Comparison of ENCODE assay signal across 1 cellular context in the genomic region with DNA sequence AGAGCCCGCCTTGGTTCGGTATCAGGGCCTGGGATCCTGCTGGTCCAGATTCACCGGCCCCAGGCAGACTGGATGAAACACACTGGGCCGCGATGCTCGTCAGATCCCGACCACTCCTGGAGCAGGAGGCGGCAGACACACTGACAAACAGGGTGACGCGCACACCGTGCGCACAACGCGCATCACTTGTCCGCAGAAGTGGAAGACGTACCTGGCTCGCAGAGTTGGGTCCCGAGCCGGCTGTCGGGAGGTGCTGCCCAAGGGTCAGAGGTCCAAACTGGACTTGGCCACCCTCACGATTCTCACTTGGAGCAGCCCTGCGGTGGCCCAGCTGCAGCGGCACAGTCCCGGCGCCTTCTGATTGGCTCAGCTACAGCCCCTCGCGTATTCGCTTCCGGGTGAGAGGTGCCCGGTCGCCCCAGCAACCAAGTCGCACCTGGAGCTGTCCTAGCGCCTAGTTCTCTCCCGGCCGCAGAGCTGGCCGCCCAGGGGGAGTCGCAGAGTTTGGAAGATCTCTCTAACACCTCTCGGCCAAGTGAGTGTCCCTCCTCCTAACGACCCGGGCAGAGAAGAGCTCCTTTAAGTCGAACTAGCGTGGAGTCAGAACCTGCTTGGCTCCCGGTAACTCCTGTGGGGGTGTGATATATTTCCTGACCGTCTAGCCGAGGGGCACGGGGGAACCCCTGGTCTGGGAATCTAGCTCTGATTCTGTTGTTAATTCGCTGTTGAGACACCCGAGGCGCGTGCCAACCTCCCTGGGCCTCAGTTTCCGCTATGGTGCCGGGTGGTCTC.
A peak's percentile ranks its signal among the peaks of the same experiment; 100 is the strongest.
TF ChIP-seq lines count a peak whose summit lies in the region.

TSS of gene DHX57 (minus strand) at position 359 of the 792 bp plus-strand sequence. CDS start 7,529 bp downstream, outside the sequence.
TSS of gene MORN2 (plus strand) at position 401 of the 792 bp plus-strand sequence.

TF ChIP-seq in HepG2, 621 proteins besides CTCF, POLR2A, EP300 and RAD21 (continued from another document and continues in another):
- TF ChIP-seq, protein P1, sequence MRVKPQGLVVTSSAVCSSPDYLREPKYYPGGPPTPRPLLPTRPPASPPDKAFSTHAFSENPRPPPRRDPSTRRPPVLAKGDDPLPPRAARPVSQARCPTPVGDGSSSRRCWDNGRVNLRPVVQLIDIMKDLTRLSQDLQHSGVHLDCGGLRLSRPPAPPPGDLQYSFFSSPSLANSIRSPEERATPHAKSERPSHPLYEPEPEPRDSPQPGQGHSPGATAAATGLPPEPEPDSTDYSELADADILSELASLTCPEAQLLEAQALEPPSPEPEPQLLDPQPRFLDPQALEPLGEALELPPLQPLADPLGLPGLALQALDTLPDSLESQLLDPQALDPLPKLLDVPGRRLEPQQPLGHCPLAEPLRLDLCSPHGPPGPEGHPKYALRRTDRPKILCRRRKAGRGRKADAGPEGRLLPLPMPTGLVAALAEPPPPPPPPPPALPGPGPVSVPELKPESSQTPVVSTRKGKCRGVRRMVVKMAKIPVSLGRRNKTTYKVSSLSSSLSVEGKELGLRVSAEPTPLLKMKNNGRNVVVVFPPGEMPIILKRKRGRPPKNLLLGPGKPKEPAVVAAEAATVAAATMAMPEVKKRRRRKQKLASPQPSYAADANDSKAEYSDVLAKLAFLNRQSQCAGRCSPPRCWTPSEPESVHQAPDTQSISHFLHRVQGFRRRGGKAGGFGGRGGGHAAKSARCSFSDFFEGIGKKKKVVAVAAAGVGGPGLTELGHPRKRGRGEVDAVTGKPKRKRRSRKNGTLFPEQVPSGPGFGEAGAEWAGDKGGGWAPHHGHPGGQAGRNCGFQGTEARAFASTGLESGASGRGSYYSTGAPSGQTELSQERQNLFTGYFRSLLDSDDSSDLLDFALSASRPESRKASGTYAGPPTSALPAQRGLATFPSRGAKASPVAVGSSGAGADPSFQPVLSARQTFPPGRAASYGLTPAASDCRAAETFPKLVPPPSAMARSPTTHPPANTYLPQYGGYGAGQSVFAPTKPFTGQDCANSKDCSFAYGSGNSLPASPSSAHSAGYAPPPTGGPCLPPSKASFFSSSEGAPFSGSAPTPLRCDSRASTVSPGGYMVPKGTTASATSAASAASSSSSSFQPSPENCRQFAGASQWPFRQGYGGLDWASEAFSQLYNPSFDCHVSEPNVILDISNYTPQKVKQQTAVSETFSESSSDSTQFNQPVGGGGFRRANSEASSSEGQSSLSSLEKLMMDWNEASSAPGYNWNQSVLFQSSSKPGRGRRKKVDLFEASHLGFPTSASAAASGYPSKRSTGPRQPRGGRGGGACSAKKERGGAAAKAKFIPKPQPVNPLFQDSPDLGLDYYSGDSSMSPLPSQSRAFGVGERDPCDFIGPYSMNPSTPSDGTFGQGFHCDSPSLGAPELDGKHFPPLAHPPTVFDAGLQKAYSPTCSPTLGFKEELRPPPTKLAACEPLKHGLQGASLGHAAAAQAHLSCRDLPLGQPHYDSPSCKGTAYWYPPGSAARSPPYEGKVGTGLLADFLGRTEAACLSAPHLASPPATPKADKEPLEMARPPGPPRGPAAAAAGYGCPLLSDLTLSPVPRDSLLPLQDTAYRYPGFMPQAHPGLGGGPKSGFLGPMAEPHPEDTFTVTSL (CRISPR knock-in tag; IDR thresholded peaks at IDR 0.05; ENCODE audit: borderline replicate concordance), result peak; percentile 51; the same call in 1 of the 2 replicates
- TF ChIP-seq, protein P2, sequence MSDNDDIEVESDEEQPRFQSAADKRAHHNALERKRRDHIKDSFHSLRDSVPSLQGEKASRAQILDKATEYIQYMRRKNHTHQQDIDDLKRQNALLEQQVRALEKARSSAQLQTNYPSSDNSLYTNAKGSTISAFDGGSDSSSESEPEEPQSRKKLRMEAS (IDR thresholded peaks at IDR 0.05), result peak; percentile 88
- TF ChIP-seq ZNF703 (CRISPR knock-in tag; IDR thresholded peaks at IDR 0.05; ENCODE audit: borderline replicate concordance), result peak; percentile 68; the same call in 1 of the 2 replicates
- no peak for TF ChIP-seq ZNF850 (CRISPR knock-in tag; conservative IDR thresholded peaks at IDR 0.05)
- peak; percentile 98 for TF ChIP-seq HDAC1 (CRISPR knock-in tag; IDR thresholded peaks at IDR 0.05)
- no peak for TF ChIP-seq CEBPB (IDR thresholded peaks at IDR 0.05; ENCODE audit: borderline replicate concordance, low read depth, low read length)
- TF ChIP-seq, protein P3, sequence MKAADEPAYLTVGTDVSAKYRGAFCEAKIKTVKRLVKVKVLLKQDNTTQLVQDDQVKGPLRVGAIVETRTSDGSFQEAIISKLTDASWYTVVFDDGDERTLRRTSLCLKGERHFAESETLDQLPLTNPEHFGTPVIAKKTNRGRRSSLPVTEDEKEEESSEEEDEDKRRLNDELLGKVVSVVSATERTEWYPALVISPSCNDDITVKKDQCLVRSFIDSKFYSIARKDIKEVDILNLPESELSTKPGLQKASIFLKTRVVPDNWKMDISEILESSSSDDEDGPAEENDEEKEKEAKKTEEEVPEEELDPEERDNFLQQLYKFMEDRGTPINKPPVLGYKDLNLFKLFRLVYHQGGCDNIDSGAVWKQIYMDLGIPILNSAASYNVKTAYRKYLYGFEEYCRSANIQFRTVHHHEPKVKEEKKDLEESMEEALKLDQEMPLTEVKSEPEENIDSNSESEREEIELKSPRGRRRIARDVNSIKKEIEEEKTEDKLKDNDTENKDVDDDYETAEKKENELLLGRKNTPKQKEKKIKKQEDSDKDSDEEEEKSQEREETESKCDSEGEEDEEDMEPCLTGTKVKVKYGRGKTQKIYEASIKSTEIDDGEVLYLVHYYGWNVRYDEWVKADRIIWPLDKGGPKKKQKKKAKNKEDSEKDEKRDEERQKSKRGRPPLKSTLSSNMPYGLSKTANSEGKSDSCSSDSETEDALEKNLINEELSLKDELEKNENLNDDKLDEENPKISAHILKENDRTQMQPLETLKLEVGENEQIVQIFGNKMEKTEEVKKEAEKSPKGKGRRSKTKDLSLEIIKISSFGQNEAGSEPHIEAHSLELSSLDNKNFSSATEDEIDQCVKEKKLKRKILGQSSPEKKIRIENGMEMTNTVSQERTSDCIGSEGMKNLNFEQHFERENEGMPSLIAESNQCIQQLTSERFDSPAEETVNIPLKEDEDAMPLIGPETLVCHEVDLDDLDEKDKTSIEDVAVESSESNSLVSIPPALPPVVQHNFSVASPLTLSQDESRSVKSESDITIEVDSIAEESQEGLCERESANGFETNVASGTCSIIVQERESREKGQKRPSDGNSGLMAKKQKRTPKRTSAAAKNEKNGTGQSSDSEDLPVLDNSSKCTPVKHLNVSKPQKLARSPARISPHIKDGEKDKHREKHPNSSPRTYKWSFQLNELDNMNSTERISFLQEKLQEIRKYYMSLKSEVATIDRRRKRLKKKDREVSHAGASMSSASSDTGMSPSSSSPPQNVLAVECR (CRISPR knock-in tag; IDR thresholded peaks at IDR 0.05; ENCODE audit: borderline replicate concordance), result peak; percentile 100
- TF ChIP-seq CHD4 (IDR thresholded peaks at IDR 0.05; ENCODE audit: borderline replicate concordance, low read length), result no peak
- TF ChIP-seq RAD51 (IDR thresholded peaks at IDR 0.05; ENCODE audit: borderline replicate concordance), result no peak
- no peak for TF ChIP-seq ZNF17 (CRISPR knock-in tag; IDR thresholded peaks at IDR 0.05)
- no peak for TF ChIP-seq SMARCC2 (IDR thresholded peaks at IDR 0.05)
- TF ChIP-seq, protein P4, sequence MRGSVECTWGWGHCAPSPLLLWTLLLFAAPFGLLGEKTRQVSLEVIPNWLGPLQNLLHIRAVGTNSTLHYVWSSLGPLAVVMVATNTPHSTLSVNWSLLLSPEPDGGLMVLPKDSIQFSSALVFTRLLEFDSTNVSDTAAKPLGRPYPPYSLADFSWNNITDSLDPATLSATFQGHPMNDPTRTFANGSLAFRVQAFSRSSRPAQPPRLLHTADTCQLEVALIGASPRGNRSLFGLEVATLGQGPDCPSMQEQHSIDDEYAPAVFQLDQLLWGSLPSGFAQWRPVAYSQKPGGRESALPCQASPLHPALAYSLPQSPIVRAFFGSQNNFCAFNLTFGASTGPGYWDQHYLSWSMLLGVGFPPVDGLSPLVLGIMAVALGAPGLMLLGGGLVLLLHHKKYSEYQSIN (CRISPR knock-in tag; IDR thresholded peaks at IDR 0.05; ENCODE audit: borderline replicate concordance), result no peak
- TF ChIP-seq ZBTB42 (CRISPR knock-in tag; IDR thresholded peaks at IDR 0.05), result peak; percentile 91; the same call in 1 of the 2 replicates
- TF ChIP-seq, protein P5, sequence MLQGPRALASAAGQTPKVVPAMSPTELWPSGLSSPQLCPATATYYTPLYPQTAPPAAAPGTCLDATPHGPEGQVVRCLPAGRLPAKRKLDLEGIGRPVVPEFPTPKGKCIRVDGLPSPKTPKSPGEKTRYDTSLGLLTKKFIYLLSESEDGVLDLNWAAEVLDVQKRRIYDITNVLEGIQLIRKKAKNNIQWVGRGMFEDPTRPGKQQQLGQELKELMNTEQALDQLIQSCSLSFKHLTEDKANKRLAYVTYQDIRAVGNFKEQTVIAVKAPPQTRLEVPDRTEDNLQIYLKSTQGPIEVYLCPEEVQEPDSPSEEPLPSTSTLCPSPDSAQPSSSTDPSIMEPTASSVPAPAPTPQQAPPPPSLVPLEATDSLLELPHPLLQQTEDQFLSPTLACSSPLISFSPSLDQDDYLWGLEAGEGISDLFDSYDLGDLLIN (CRISPR knock-in tag; IDR thresholded peaks at IDR 0.05; ENCODE audit: borderline replicate concordance), result no peak
- TF ChIP-seq ZNF570 (CRISPR knock-in tag; IDR thresholded peaks at IDR 0.05; ENCODE audit: borderline replicate concordance), result no peak
- TF ChIP-seq ZFP82 (CRISPR knock-in tag; IDR thresholded peaks at IDR 0.05; ENCODE audit: borderline replicate concordance), result peak; percentile 75; the same call in 1 of the 2 replicates
- TF ChIP-seq, protein P6, sequence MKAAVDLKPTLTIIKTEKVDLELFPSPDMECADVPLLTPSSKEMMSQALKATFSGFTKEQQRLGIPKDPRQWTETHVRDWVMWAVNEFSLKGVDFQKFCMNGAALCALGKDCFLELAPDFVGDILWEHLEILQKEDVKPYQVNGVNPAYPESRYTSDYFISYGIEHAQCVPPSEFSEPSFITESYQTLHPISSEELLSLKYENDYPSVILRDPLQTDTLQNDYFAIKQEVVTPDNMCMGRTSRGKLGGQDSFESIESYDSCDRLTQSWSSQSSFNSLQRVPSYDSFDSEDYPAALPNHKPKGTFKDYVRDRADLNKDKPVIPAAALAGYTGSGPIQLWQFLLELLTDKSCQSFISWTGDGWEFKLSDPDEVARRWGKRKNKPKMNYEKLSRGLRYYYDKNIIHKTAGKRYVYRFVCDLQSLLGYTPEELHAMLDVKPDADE (CRISPR knock-in tag; IDR thresholded peaks at IDR 0.05), result no peak
- TF ChIP-seq KDM4B (CRISPR knock-in tag; IDR thresholded peaks at IDR 0.05), result peak; percentile 51; the same call in 1 of the 2 replicates
- TF ChIP-seq CEBPZ (IDR thresholded peaks at IDR 0.05; ENCODE audit: low read length), result no peak
- TF ChIP-seq ZNF883 (CRISPR knock-in tag; IDR thresholded peaks at IDR 0.05; ENCODE audit: not compliant biosample characterization), result peak; percentile 85
- TF ChIP-seq RARG (CRISPR knock-in tag; IDR thresholded peaks at IDR 0.05; ENCODE audit: low read depth), result no peak
- TF ChIP-seq, protein P7, sequence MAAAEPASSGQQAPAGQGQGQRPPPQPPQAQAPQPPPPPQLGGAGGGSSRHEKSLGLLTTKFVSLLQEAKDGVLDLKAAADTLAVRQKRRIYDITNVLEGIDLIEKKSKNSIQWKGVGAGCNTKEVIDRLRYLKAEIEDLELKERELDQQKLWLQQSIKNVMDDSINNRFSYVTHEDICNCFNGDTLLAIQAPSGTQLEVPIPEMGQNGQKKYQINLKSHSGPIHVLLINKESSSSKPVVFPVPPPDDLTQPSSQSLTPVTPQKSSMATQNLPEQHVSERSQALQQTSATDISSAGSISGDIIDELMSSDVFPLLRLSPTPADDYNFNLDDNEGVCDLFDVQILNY (CRISPR knock-in tag; conservative IDR thresholded peaks at IDR 0.05), result no peak
- TF ChIP-seq, protein P8, sequence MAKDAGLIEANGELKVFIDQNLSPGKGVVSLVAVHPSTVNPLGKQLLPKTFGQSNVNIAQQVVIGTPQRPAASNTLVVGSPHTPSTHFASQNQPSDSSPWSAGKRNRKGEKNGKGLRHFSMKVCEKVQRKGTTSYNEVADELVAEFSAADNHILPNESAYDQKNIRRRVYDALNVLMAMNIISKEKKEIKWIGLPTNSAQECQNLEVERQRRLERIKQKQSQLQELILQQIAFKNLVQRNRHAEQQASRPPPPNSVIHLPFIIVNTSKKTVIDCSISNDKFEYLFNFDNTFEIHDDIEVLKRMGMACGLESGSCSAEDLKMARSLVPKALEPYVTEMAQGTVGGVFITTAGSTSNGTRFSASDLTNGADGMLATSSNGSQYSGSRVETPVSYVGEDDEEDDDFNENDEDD (CRISPR knock-in tag; IDR thresholded peaks at IDR 0.05; ENCODE audit: borderline replicate concordance), result 0 out of 2 replicates have a peak, but pooled peaks have one; percentile 15
- TF ChIP-seq RFX3 (CRISPR knock-in tag; IDR thresholded peaks at IDR 0.05), result peak; percentile 96
- no peak for TF ChIP-seq KAT2B (IDR thresholded peaks at IDR 0.05; ENCODE audit: borderline replicate concordance, low read depth, low read length)
